ENCODE assay signal across 32 cellular contexts in genomic region chr12:3672113-3672509, GRCh38.
"Had no signal": no experiment of that assay in that cellular context is flagged by ENCODE, and none has a peak within 500 bp of the region (broad histone marks: within the 10 kb centered on the region; RNA-seq: fewer than 3 reads in every experiment).

No MANE protein-coding gene starts in this region.

- H3K9me3 ChIP-seq: ascending aorta, breast epithelium, esophagus muscularis mucosa, gastrocnemius medialis had no signal

- H3K4me1 ChIP-seq: ascending aorta, breast epithelium, foreskin keratinocyte, gastrocnemius medialis had no signal

- H3K36me3 ChIP-seq: ascending aorta, breast epithelium, cardiac muscle cell, gastrocnemius medialis, WERI-Rb-1 had no signal

- ATAC-seq: activated CD4-positive, CD25-positive, alpha-beta regulatory T cell treated with anti-CD3 and anti-CD28 coated beads, Interleukin-2, amount 50 U/mL, for 24 hours; activated CD8-positive, alpha-beta T cell treated with anti-CD3 and anti-CD28 coated beads for 36 hours; activated naive CD4-positive, alpha-beta T cell treated with anti-CD3 and anti-CD28 coated beads, Interleukin-2, amount 50 U/mL, for 72 hours; activated T-cell treated with anti-CD3 and anti-CD28 coated beads, Interleukin-2, amount 50 U/mL, for 72 hours; foreskin keratinocyte; T-helper 17 cell had no signal

- H3K27me3 ChIP-seq: ascending aorta, breast epithelium, cardiac muscle cell, dorsolateral prefrontal cortex, esophagus muscularis mucosa, foreskin keratinocyte, gastrocnemius medialis had no signal

- H3K4me3 ChIP-seq: ascending aorta, breast epithelium, cardiac muscle cell, coronary artery, dorsolateral prefrontal cortex, esophagus muscularis mucosa, gastrocnemius medialis had no signal

- H3K27ac ChIP-seq: ascending aorta, breast epithelium, cardiac muscle cell, coronary artery, dorsolateral prefrontal cortex, esophagus muscularis mucosa, foreskin keratinocyte, gastrocnemius medialis, WERI-Rb-1 had no signal

- DNase-seq: activated B cell treated with CpG ODN at 0.5 μM for 24 hours; activated CD4-positive, alpha-beta T cell treated with anti-CD3 and anti-CD28 coated beads for 48 hours; activated CD4-positive, alpha-beta T cell treated with anti-CD3 and anti-CD28 coated beads, Interleukin-2, amount 50 U/mL, for 1 hour; activated CD4-positive, alpha-beta T cell treated with anti-CD3 and anti-CD28 coated beads, Interleukin-2, amount 50 U/mL, for 48 hours; activated CD8-positive, alpha-beta memory T cell treated with anti-CD3 and anti-CD28 coated beads, Interleukin-2, amount 50 U/mL, for 48 hours; activated CD8-positive, alpha-beta T cell treated with anti-CD3 and anti-CD28 coated beads for 36 hours; activated gamma-delta T cell; activated naive CD4-positive, alpha-beta T cell; activated naive CD4-positive, alpha-beta T cell treated with anti-CD3 and anti-CD28 coated beads, Interleukin-2, amount 10 ng/mL, durations not matched to agents 7 days and 5 days; activated naive CD8-positive, alpha-beta T cell treated with anti-CD3 and anti-CD28 coated beads, Interleukin-2, amount 10 ng/mL, durations not matched to agents 7 days and 5 days; activated T-cell treated with anti-CD3 and anti-CD28 coated beads for 4 hours; activated T-cell treated with anti-CD3 and anti-CD28 coated beads, Interleukin-2, amount 50 U/mL, for 24 hours; activated T-cell treated with anti-CD3 and anti-CD28 coated beads, Interleukin-2, amount 50 U/mL, for 72 hours; central memory CD4-positive, alpha-beta T cell; cerebellar nuclear complex; dorsolateral prefrontal cortex; effector memory CD4-positive, alpha-beta T cell; erythroblast; foreskin keratinocyte; gastrocnemius medialis; glutamatergic neuron; T-helper 1 cell; T-helper 17 cell; T1000; WERI-Rb-1 had no signal
